Comparison of ENCODE assay signal across 1 cellular context in the genomic region with DNA sequence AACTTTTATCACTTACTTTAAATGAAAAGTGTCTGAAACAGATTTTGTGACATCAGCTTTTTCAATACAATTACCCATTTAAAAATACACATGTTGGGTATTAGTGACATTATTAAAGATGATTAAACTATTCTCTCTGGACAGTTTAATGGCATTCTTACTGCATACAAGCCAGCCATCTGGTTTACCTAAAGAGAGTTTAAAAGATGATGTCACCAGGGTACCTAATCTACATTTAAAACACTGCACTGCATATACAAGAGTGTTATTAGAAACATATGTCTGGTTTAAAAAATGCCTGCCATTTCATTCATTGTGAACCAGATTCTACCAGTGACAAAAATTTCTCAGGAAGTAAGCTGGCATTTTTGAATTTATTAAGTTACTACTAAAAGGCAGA.
TF ChIP-seq lines count a peak whose summit lies in the region.

No MANE protein-coding gene starts in this region.

TF ChIP-seq in SK-N-SH treated with all-trans-retinoic acid at 6 μM for 48 hours, 23 proteins besides CTCF, POLR2A, EP300 and RAD21 (continued from another document):
- TF ChIP-seq, protein P1, sequence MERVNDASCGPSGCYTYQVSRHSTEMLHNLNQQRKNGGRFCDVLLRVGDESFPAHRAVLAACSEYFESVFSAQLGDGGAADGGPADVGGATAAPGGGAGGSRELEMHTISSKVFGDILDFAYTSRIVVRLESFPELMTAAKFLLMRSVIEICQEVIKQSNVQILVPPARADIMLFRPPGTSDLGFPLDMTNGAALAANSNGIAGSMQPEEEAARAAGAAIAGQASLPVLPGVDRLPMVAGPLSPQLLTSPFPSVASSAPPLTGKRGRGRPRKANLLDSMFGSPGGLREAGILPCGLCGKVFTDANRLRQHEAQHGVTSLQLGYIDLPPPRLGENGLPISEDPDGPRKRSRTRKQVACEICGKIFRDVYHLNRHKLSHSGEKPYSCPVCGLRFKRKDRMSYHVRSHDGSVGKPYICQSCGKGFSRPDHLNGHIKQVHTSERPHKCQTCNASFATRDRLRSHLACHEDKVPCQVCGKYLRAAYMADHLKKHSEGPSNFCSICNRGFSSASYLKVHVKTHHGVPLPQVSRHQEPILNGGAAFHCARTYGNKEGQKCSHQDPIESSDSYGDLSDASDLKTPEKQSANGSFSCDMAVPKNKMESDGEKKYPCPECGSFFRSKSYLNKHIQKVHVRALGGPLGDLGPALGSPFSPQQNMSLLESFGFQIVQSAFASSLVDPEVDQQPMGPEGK (CRISPR knock-in tag; IDR thresholded peaks at IDR 0.05; ENCODE audit: borderline replicate concordance): peak; percentile 95
- TF ChIP-seq BACH2 (CRISPR knock-in tag; IDR thresholded peaks at IDR 0.05; ENCODE audit: borderline replicate concordance): no peak; the same call in 1 of the 2 replicates
- TF ChIP-seq ISL1 (CRISPR knock-in tag; IDR thresholded peaks at IDR 0.05): peak; percentile 99
- peak; percentile 83 for TF ChIP-seq TOX (CRISPR knock-in tag; IDR thresholded peaks at IDR 0.05; ENCODE audit: borderline replicate concordance)
- TF ChIP-seq ZNF8 (CRISPR knock-in tag; IDR thresholded peaks at IDR 0.05): peak; percentile 61; the same call in 1 of the 2 replicates
- peak; percentile 96; the same call in 1 of the 2 replicates for TF ChIP-seq ESRRG (CRISPR knock-in tag; IDR thresholded peaks at IDR 0.05)
- TF ChIP-seq PPARA (CRISPR knock-in tag; IDR thresholded peaks at IDR 0.05; ENCODE audit: borderline replicate concordance): no peak
TF ChIP-seq in SK-N-SH treated with all-trans-retinoic acid at 6 μM for 48 hours: peak in this region for 17.
